ENCODE assay signal across 28 cellular contexts in genomic region chr5:102196481-102196880, GRCh38.
"Had no signal": no experiment of that assay in that cellular context is flagged by ENCODE, and none has a peak within 500 bp of the region (broad histone marks: within the 10 kb centered on the region; RNA-seq: fewer than 3 reads in every experiment).

No MANE protein-coding gene starts in this region.

- H3K4me3 Mint-ChIP-seq: dendritic cell treated with granulocyte-macrophage colony-stimulating factor and Interleukin-4, amounts not matched to agents 40 ng/mL and 50 ng/mL, for 4 days; endodermal cell; naive thymus-derived CD4-positive, alpha-beta T cell; nephron; stimulated activated effector memory CD8-positive, alpha-beta T cell treated with anti-CD3 and anti-CD28 coated beads, Interleukin-12 subunit alpha, Interleukin-12 subunit beta, amount 100 ng/mL, for 72 hours had no signal

- H3K9me3 ChIP-seq: colonic mucosa, gastrocnemius medialis, ovary, psoas muscle, thyroid gland had no signal

- H3K36me3 ChIP-seq: colonic mucosa, gastrocnemius medialis, left lung, ovary, stomach, thyroid gland had no signal

- H3K27ac ChIP-seq: colonic mucosa, epithelial cell of prostate, gastrocnemius medialis, left lung, ovary, psoas muscle, stomach, thyroid gland had no signal

- H3K9me3 Mint-ChIP-seq: dendritic cell treated with granulocyte-macrophage colony-stimulating factor and Interleukin-4, amounts not matched to agents 40 ng/mL and 50 ng/mL, for 4 days had no signal

- H3K4me1 Mint-ChIP-seq: endodermal cell; naive thymus-derived CD4-positive, alpha-beta T cell; nephron; stimulated activated effector memory CD8-positive, alpha-beta T cell treated with anti-CD3 and anti-CD28 coated beads, Interleukin-12 subunit alpha, Interleukin-12 subunit beta, amount 100 ng/mL, for 72 hours had no signal

- H3K27me3 Mint-ChIP-seq: dendritic cell treated with granulocyte-macrophage colony-stimulating factor and Interleukin-4, amounts not matched to agents 40 ng/mL and 50 ng/mL, for 4 days had no signal

- DNase-seq: colonic mucosa; effector CD8-positive, alpha-beta T cell; endodermal cell; foreskin fibroblast; gastrocnemius medialis; head of caudate nucleus; left cardiac atrium; left lung; mammary epithelial cell; mesendoderm; midbrain; naive thymus-derived CD4-positive, alpha-beta T cell; occipital lobe; ovary; psoas muscle; right cardiac atrium; small intestine; stimulated activated CD4-positive, alpha-beta T cell treated with anti-CD3 and anti-CD28 coated beads, Interleukin-12 subunit alpha, Interleukin-12 subunit beta, amount 100 ng/mL, for 4 hours; stimulated activated CD4-positive, alpha-beta T cell treated with anti-CD3 and anti-CD28 coated beads, Interleukin-1b, Interleukin-23, amount 100 ng/mL, for 48 hours; stimulated activated CD4-positive, alpha-beta T cell treated with anti-CD3 and anti-CD28 coated beads, Interleukin-4, amount 100 ng/mL, for 24 hours; stimulated activated naive CD4-positive, alpha-beta T cell treated with Interleukin-2 at 50 U/mL for 16 hours; stomach; thyroid gland; trophoblast cell had no signal

- H3K4me3 ChIP-seq: colonic mucosa, gastrocnemius medialis, left lung, ovary, psoas muscle, stomach, thyroid gland had no signal

- H3K4me1 ChIP-seq: colonic mucosa, gastrocnemius medialis, left lung, psoas muscle, stomach, thyroid gland had no signal

- H3K27me3 ChIP-seq: colonic mucosa, gastrocnemius medialis, left lung, ovary, stomach, thyroid gland had no signal

- H3K27ac Mint-ChIP-seq: dendritic cell treated with granulocyte-macrophage colony-stimulating factor and Interleukin-4, amounts not matched to agents 40 ng/mL and 50 ng/mL, for 4 days; endodermal cell; naive thymus-derived CD4-positive, alpha-beta T cell; nephron; stimulated activated effector memory CD8-positive, alpha-beta T cell treated with anti-CD3 and anti-CD28 coated beads, Interleukin-12 subunit alpha, Interleukin-12 subunit beta, amount 100 ng/mL, for 72 hours had no signal

- H3K36me3 Mint-ChIP-seq: stimulated activated effector memory CD8-positive, alpha-beta T cell treated with anti-CD3 and anti-CD28 coated beads, Interleukin-12 subunit alpha, Interleukin-12 subunit beta, amount 100 ng/mL, for 72 hours had no signal
